ENCODE assay signal across 14 cellular contexts in genomic region chr14:95043732-95044462, GRCh38.
"Had no signal": no experiment of that assay in that cellular context is flagged by ENCODE, and none has a peak within 500 bp of the region (broad histone marks: within the 10 kb centered on the region; RNA-seq: fewer than 3 reads in every experiment).

No MANE protein-coding gene starts in this region.

- H3K9me3 Mint-ChIP-seq: activated B cell treated with CpG ODN at 0.5 μM for 24 hours; activated CD4-positive, alpha-beta T cell treated with anti-CD3 and anti-CD28 coated beads, Interleukin-2, amount 10 ng/mL, durations not matched to agents 7 days and 5 days; activated T-cell treated with anti-CD3 and anti-CD28 coated beads, Interleukin-2, amount 50 U/mL, for 72 hours; naive thymus-derived CD4-positive, alpha-beta T cell; stimulated activated naive CD8-positive, alpha-beta T cell treated with anti-CD3 and anti-CD28 coated beads, Interleukin-15, Interleukin-2, amounts not matched to agents 100 ng/mL and 50 ng/mL, for 24 hours had no signal

- H3K4me3 Mint-ChIP-seq: activated B cell treated with CpG ODN at 0.5 μM for 24 hours; activated CD4-positive, alpha-beta T cell treated with anti-CD3 and anti-CD28 coated beads, Interleukin-2, amount 10 ng/mL, durations not matched to agents 7 days and 5 days; activated T-cell treated with anti-CD3 and anti-CD28 coated beads, Interleukin-2, amount 50 U/mL, for 72 hours; naive thymus-derived CD4-positive, alpha-beta T cell; stimulated activated naive CD8-positive, alpha-beta T cell treated with anti-CD3 and anti-CD28 coated beads, Interleukin-15, Interleukin-2, amounts not matched to agents 100 ng/mL and 50 ng/mL, for 24 hours had no signal

- H3K27me3 ChIP-seq: ascending aorta, testis had no signal

- H3K4me1 ChIP-seq: testis had no signal

- H3K27ac ChIP-seq: ascending aorta, testis had no signal

- H3K4me1 Mint-ChIP-seq: activated B cell treated with CpG ODN at 0.5 μM for 24 hours; activated CD4-positive, alpha-beta T cell treated with anti-CD3 and anti-CD28 coated beads, Interleukin-2, amount 10 ng/mL, durations not matched to agents 7 days and 5 days; naive thymus-derived CD4-positive, alpha-beta T cell had no signal

- H3K4me3 ChIP-seq: ascending aorta, lung, testis had no signal

- H3K9me3 ChIP-seq: ascending aorta, SK-N-SH, testis had no signal

- H3K36me3 Mint-ChIP-seq: naive thymus-derived CD4-positive, alpha-beta T cell had no signal

- H3K27ac Mint-ChIP-seq: activated B cell treated with CpG ODN at 0.5 μM for 24 hours; activated CD4-positive, alpha-beta T cell treated with anti-CD3 and anti-CD28 coated beads, Interleukin-2, amount 10 ng/mL, durations not matched to agents 7 days and 5 days; activated T-cell treated with anti-CD3 and anti-CD28 coated beads, Interleukin-2, amount 50 U/mL, for 72 hours; naive thymus-derived CD4-positive, alpha-beta T cell; stimulated activated naive CD8-positive, alpha-beta T cell treated with anti-CD3 and anti-CD28 coated beads, Interleukin-15, Interleukin-2, amounts not matched to agents 100 ng/mL and 50 ng/mL, for 24 hours had no signal

- ATAC-seq: activated T-cell treated with anti-CD3 and anti-CD28 coated beads, Interleukin-2, amount 50 U/mL, for 72 hours; naive thymus-derived CD4-positive, alpha-beta T cell had no signal

- DNase-seq: activated B cell treated with CpG ODN at 0.5 μM for 24 hours; activated CD4-positive, alpha-beta T cell treated with anti-CD3 and anti-CD28 coated beads, Interleukin-2, amount 10 ng/mL, durations not matched to agents 7 days and 5 days; activated naive CD4-positive, alpha-beta T cell; activated T-cell treated with anti-CD3 and anti-CD28 coated beads, Interleukin-2, amount 50 U/mL, for 72 hours; hypothalamus; nucleus accumbens; SK-N-SH; stimulated activated CD4-positive, alpha-beta T cell treated with anti-CD3 and anti-CD28 coated beads, Interleukin-15, amount 100 ng/mL, for 24 hours; stimulated activated CD4-positive, alpha-beta T cell treated with anti-CD3 and anti-CD28 coated beads, Interleukin-4, amount 100 ng/mL, for 24 hours; testis had no signal

- H3K9ac ChIP-seq: SK-N-SH had no signal

- H3K36me3 ChIP-seq: ascending aorta had no signal

- H3K4me2 ChIP-seq: SK-N-SH had no signal
